In the genomic region with DNA sequence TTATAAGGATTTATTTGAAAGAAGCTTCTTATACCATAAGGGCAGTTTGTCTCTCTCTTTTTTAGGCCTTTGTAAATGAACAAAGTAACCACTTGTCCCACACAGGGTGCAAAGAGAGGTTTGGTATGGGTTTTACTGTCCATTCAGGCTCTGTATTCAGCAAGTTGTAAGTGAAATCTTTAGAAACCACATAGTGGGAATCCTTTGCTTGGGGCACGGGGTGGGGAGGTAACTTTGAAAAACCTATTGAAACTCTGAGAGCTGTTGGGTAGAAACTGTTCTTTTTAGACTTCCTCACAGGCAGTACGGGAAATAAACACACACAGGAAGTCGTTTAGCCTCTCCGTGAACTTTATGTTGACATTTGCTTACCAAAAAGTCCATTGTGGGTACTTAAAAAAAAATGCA, we compare ENCODE assay signal across 8 cellular contexts.
DNase-seq lines count a peak whose midpoint lies in the region; ATAC-seq and TF ChIP-seq lines count a peak whose summit lies in the region.

No MANE protein-coding gene starts in this region.

- H3K4me1 ChIP-seq in skeletal muscle satellite cell (ENCODE audit: control insufficient read depth, insufficient read depth, low read length): peaks cover 15% of the 10 kb centered on the region

- no peaks in the 10 kb centered on the region for H3K27me3 ChIP-seq in skeletal muscle satellite cell (ENCODE audit: control insufficient read depth, insufficient read depth, low read length)

- ATAC-seq in GM21367 (IDR thresholded peaks at IDR 0.05; ENCODE audit: unreplicated experiment): peak; percentile 56

- H3K9me3 ChIP-seq in skeletal muscle satellite cell (replicated peaks; ENCODE audit: low read length): no peaks in the 10 kb centered on the region

- H3K9ac ChIP-seq in skeletal muscle satellite cell (ENCODE audit: low read depth, low read length): no peak overlapping the region

- DNase-seq in NOMO-1 treated with dmso at 0.1 percent for 144 hours (lab: John Stamatoyannopoulos, UW; ENCODE audit: unreplicated experiment): peak; percentile 27
- DNase-seq in fibroblast of pulmonary artery (ENCODE audit: low read depth): peak; percentile 57
- DNase-seq in iPS-NIHi7 (ENCODE audit: extremely low spot score): no peak
- no peak for DNase-seq in cerebellum (ENCODE audit: low spot score)
- DNase-seq in substantia nigra (lab: John Stamatoyannopoulos, UW): no peak
- DNase-seq in germinal center (ENCODE audit: low spot score): no peak

- TF ChIP-seq CTCF in fibroblast of pulmonary artery (IDR thresholded peaks at IDR 0.05; ENCODE audit: low read length, missing control alignments): no peak

- no peaks in the 10 kb centered on the region for H3K36me3 ChIP-seq in skeletal muscle satellite cell (ENCODE audit: insufficient read depth, low read length)

- peak overlapping the region; percentile 23 for H3K4me2 ChIP-seq in skeletal muscle satellite cell (ENCODE audit: low read length)

- H3K4me3 ChIP-seq in fibroblast of pulmonary artery (replicated peaks; ENCODE audit: low read depth, low read length) (no peak overlapping the region), skeletal muscle satellite cell (ENCODE audit: low read length) (no peak overlapping the region)

- no peak overlapping the region for H3K27ac ChIP-seq in substantia nigra (ENCODE audit: low read depth, low read length, poor library complexity, severe bottlenecking)

Comparison
In these comparisons a context has a peak if more than half of its experiments do, and no peak if none do; other contexts are left out.
1. DNase-seq: peak in NOMO-1 treated with dmso at 0.1 percent for 144 hours (single experiment) and fibroblast of pulmonary artery (single experiment); none in iPS-NIHi7 (single experiment), cerebellum (single experiment), substantia nigra (0 of 49) and germinal center (single experiment).